In genomic region chr19:12365094-12365371, GRCh38 we compare ENCODE assay signal across 9 cellular contexts. TPM values are rescaled to one million over a fixed set of nuclear protein-coding genes. Genes with fewer than 3 reads are reported as not detected.
DNase-seq lines count a peak whose midpoint lies in the region; ATAC-seq and TF ChIP-seq lines count a peak whose summit lies in the region.
"Had no signal": no experiment of that assay in that cellular context is flagged by ENCODE, and none has a peak within 500 bp of the region (broad histone marks: within the 10 kb centered on the region; RNA-seq: fewer than 3 reads in every experiment).

No MANE protein-coding gene starts in this region.

- peak overlapping the region; percentile 34 for H3K27ac ChIP-seq in CD8-positive, alpha-beta T cell (ENCODE audit: low read depth, low read length)

- peaks cover 13% of the 10 kb centered on the region for H3K4me1 ChIP-seq in CD8-positive, alpha-beta T cell (ENCODE audit: insufficient read depth, low read length)

- peaks cover 4% of the 10 kb centered on the region for H3K36me3 Mint-ChIP-seq in CD8-positive, alpha-beta T cell
- H3K36me3 Mint-ChIP-seq in HFFc6 (ENCODE audit: low read depth): peaks cover 30% of the 10 kb centered on the region
- peaks cover 6% of the 10 kb centered on the region for H3K36me3 Mint-ChIP-seq in activated B cell treated with CpG ODN at 0.5 μM for 24 hours (ENCODE audit: low read depth)

- CTCF ChIA-PET in CD8-positive, alpha-beta T cell (lab: Charles Lee): interaction anchor here (0.6 to 1.6 kb wide), 5 partner anchors 32 to 376 kb away, joined by 3 to 4 read pairs (median 4); partner anchors contain the start of gene ZNF563
- CTCF ChIA-PET in activated B cell treated with CpG ODN at 0.5 μM for 24 hours (lab: Charles Lee): interaction anchor here (0.9 to 1.5 kb wide), 3 partner anchors 32 to 163 kb away, joined by 3 to 7 read pairs (median 3); partner anchors contain the start of gene ZNF563

- peak overlapping the region; percentile 64 for H3K4me3 ChIP-seq in CD8-positive, alpha-beta T cell (ENCODE audit: low read depth, low read length)
- H3K4me3 ChIP-seq in fibroblast of villous mesenchyme (ENCODE audit: low read depth, low read length): peak overlapping the region; percentile 71

- no peaks in the 10 kb centered on the region for H3K36me3 ChIP-seq in CD8-positive, alpha-beta T cell (ENCODE audit: insufficient read depth, low read length)

- no peaks in the 10 kb centered on the region for H3K27me3 Mint-ChIP-seq in CD8-positive, alpha-beta T cell (ENCODE audit: low read depth)
- H3K27me3 Mint-ChIP-seq in HFFc6 (ENCODE audit: insufficient read depth) (no peaks in the 10 kb centered on the region; the same call in none of the 2 replicates), activated B cell treated with CpG ODN at 0.5 μM for 24 hours (no peaks in the 10 kb centered on the region)

- ATAC-seq in CD8-positive, alpha-beta T cell: peak; percentile 18
- ATAC-seq in activated B cell treated with CpG ODN at 0.5 μM for 24 hours (ENCODE audit: low read depth) (peak; percentile 19), omental fat pad (ENCODE audit: low FRiP score) (peak; percentile 55)

- DNase-seq in CD8-positive, alpha-beta T cell: peak in 1 of 7 experiments; percentile 9
- DNase-seq in HFFc6: peak; percentile 8
- no peak for DNase-seq in activated B cell treated with CpG ODN at 0.5 μM for 24 hours
- peak; percentile 18 for DNase-seq in fibroblast of villous mesenchyme (ENCODE audit: low read depth)
- DNase-seq in omental fat pad (ENCODE audit: low spot score): no peak
- DNase-seq in NCI-H510A treated with DMSO at 0.1 percent for 48 hours (lab: John Stamatoyannopoulos, UW): no peak
- no peak for DNase-seq in stimulated activated naive CD4-positive, alpha-beta T cell treated with Interleukin-2 at 50 U/mL for 16 hours (lab: John Stamatoyannopoulos, UW)
- no peak for DNase-seq in activated CD8-positive, alpha-beta memory T cell treated with anti-CD3 and anti-CD28 coated beads for 24 hours

- H3K9me3 Mint-ChIP-seq in CD8-positive, alpha-beta T cell: no peaks in the 10 kb centered on the region
- H3K9me3 Mint-ChIP-seq in HFFc6 (peaks cover 34% of the 10 kb centered on the region), activated B cell treated with CpG ODN at 0.5 μM for 24 hours (no peaks in the 10 kb centered on the region)

- TF ChIP-seq CTCF in CD8-positive, alpha-beta T cell (IDR thresholded peaks at IDR 0.05): no peak
- TF ChIP-seq CTCF in HFFc6 (IDR thresholded peaks at IDR 0.05) (no peak), activated B cell treated with CpG ODN at 0.5 μM for 24 hours (IDR thresholded peaks at IDR 0.05) (no peak), fibroblast of villous mesenchyme (IDR thresholded peaks at IDR 0.05; ENCODE audit: insufficient read depth, low read depth, low read length) (no peak), omental fat pad (IDR thresholded peaks at IDR 0.05) (no peak)

- peaks cover 24% of the 10 kb centered on the region for H3K4me1 Mint-ChIP-seq in CD8-positive, alpha-beta T cell (ENCODE audit: low read depth)
- peaks cover 24% of the 10 kb centered on the region for H3K4me1 Mint-ChIP-seq in HFFc6 (ENCODE audit: low read depth)
- peaks cover 25% of the 10 kb centered on the region for H3K4me1 Mint-ChIP-seq in activated B cell treated with CpG ODN at 0.5 μM for 24 hours

- POLR2A ChIA-PET in CD8-positive, alpha-beta T cell (lab: Charles Lee): interaction anchor here (0.6 to 2.1 kb wide), 8 partner anchors 8 to 203 kb away, joined by 3 to 21 read pairs (median 6); partner anchors contain the start of genes ZNF136, ZNF44, ZNF563 and ZNF799
- POLR2A ChIA-PET in activated B cell treated with CpG ODN at 0.5 μM for 24 hours (lab: Charles Lee): interaction anchor here (0.5 to 3.0 kb wide), 19 partner anchors 13 to 781 kb away, joined by 3 to 40 read pairs (median 5); partner anchors contain the start of genes ZNF136, ZNF433, ZNF44 and ZNF443

- no peak overlapping the region for H3K27ac Mint-ChIP-seq in CD8-positive, alpha-beta T cell
- H3K27ac Mint-ChIP-seq in HFFc6 (peak overlapping the region; percentile 96), activated B cell treated with CpG ODN at 0.5 μM for 24 hours (peak overlapping the region; percentile 91)

- intact Hi-C loops in CD8-positive, alpha-beta T cell (cut with DNase I, micrococcal nuclease): loop anchor here (1.0 to 10.0 kb wide), 7 partner anchors 32 to 186 kb away; partner anchors contain the start of genes ZNF563 (in 2 of the 2), ZNF44 (in 1 of the 2), ZNF443 (in 1 of the 2) and ZNF564 (in 1 of the 2)
- intact Hi-C loops in activated B cell treated with CpG ODN at 0.5 μM for 24 hours (cut with micrococcal nuclease): loop anchor here (1.0 to 2.0 kb wide), 4 partner anchors 32 to 76 kb away; partner anchors contain the start of genes ZNF44, ZNF443, ZNF563 and ZNF799

- H3K27me3 ChIP-seq in CD8-positive, alpha-beta T cell (ENCODE audit: insufficient read depth, low read length): no peaks in the 10 kb centered on the region

- H3K9me3 ChIP-seq in CD8-positive, alpha-beta T cell (ENCODE audit: low read length): no peaks in the 10 kb centered on the region

- peak overlapping the region; percentile 97 for H3K4me3 Mint-ChIP-seq in CD8-positive, alpha-beta T cell
- peak overlapping the region; percentile 96 for H3K4me3 Mint-ChIP-seq in HFFc6
- H3K4me3 Mint-ChIP-seq in activated B cell treated with CpG ODN at 0.5 μM for 24 hours: peak overlapping the region; percentile 96

RNA-seq across cellular contexts. Expression of gene ZNF442, which starts 0.5 kb away (rescaled TPM):
- 1 to 10 TPM in 1 of 2 experiments, under 1 TPM in 1; 1.00 to 1.0 TPM for total RNA-seq in CD8-positive, alpha-beta T cell
- total RNA-seq in HFFc6 (2021; fragmentation: NEBNext Ultra II Directional; extraction: Animal tissue kit (Norgen Biotek cat#: 25700)): 1 to 10 TPM; 2.1 to 3.1 (median 2.7) TPM
- total RNA-seq in activated B cell treated with CpG ODN at 0.5 μM for 24 hours: 6.9 and 8.7 TPM in 2 replicates
- 0.64 and 1.3 TPM in 2 replicates for total RNA-seq in fibroblast of villous mesenchyme
- 1 to 10 TPM; 1.8 to 7.9 (median 3.0) TPM for total RNA-seq in omental fat pad

RNA-seq across cellular contexts. Expression of gene ZNF563, which starts 31.6 kb away (rescaled TPM):
- 1 to 10 TPM; 2.2 to 2.5 TPM for total RNA-seq in CD8-positive, alpha-beta T cell
- 1 to 10 TPM; 1.5 to 2.1 (median 1.8) TPM for total RNA-seq in HFFc6 (2021; fragmentation: NEBNext Ultra II Directional; extraction: Animal tissue kit (Norgen Biotek cat#: 25700))
- 3.6 and 3.7 TPM in 2 replicates for total RNA-seq in activated B cell treated with CpG ODN at 0.5 μM for 24 hours
- total RNA-seq in fibroblast of villous mesenchyme: 0.64 and 1.7 TPM in 2 replicates
- 1 to 10 TPM in 3 of 4 donors, under 1 TPM in 1; 0.84 to 8.2 (median 2.5) TPM for total RNA-seq in omental fat pad
- total RNA-seq: HT1080 had no signal

RNA-seq across cellular contexts. Expression of gene ZNF799, which starts 36.0 kb away (rescaled TPM):
- total RNA-seq in CD8-positive, alpha-beta T cell: 1 to 10 TPM; 1.1 TPM
- total RNA-seq in HFFc6 (2021; fragmentation: NEBNext Ultra II Directional; extraction: Animal tissue kit (Norgen Biotek cat#: 25700)): 1 to 10 TPM; 1.1 to 1.8 (median 1.5) TPM
- 6.8 and 6.9 TPM in 2 replicates for total RNA-seq in activated B cell treated with CpG ODN at 0.5 μM for 24 hours
- 1.6 and 3.5 TPM in 2 replicates for total RNA-seq in fibroblast of villous mesenchyme
- 10 to 100 TPM in 1 of 4 donors, 1 to 10 TPM in 3; 3.1 to 11.0 (median 4.2) TPM for total RNA-seq in omental fat pad

Comparison
In these comparisons a context has a peak if more than half of its experiments do, and no peak if none do; other contexts are left out.
1. DNase-seq: peak in HFFc6 (single experiment) and fibroblast of villous mesenchyme (single experiment); none in activated B cell treated with CpG ODN at 0.5 μM for 24 hours (single experiment), omental fat pad (single experiment), NCI-H510A treated with DMSO at 0.1 percent for 48 hours (single experiment), stimulated activated naive CD4-positive, alpha-beta T cell treated with Interleukin-2 at 50 U/mL for 16 hours (single experiment) and activated CD8-positive, alpha-beta memory T cell treated with anti-CD3 and anti-CD28 coated beads for 24 hours (single experiment).
2. Peak in every context shown above with its lines, with median percentiles within 50 percentile points of each other: ATAC-seq and H3K4me3 Mint-ChIP-seq.